8 cellular contexts compared by ENCODE assay signal in genomic region chr6:138517635-138518034, GRCh38. TPM values are rescaled to one million over a fixed set of nuclear protein-coding genes. Genes with fewer than 3 reads are reported as not detected.
DNase-seq lines count a peak whose midpoint lies in the region; ATAC-seq and TF ChIP-seq lines count a peak whose summit lies in the region.

No MANE protein-coding gene starts in this region.

- H3K4me3 ChIP-seq in GM23248 (no peak overlapping the region), Karpas-422 (ENCODE audit: low read length) (no peak overlapping the region)

- no peaks in the 10 kb centered on the region for H3K36me3 Mint-ChIP-seq in naive thymus-derived CD8-positive, alpha-beta T cell
- peaks cover 10% of the 10 kb centered on the region for H3K36me3 Mint-ChIP-seq in type B pancreatic cell

- no peaks in the 10 kb centered on the region for H3F3A ChIP-seq in GM23248 (ENCODE audit: insufficient read depth)

- H3K27ac ChIP-seq in GM23248: no peak overlapping the region
- H3K27ac ChIP-seq in Karpas-422 (ENCODE audit: low read length): no peak overlapping the region

- H3K9me2 ChIP-seq in GM23248 (ENCODE audit: insufficient read depth) (no peaks in the 10 kb centered on the region), Karpas-422 (replicated peaks; ENCODE audit: insufficient read depth, low read length) (no peaks in the 10 kb centered on the region)

- in situ Hi-C loops in GM23248 (cut with MboI): loop anchor here (25.0 kb wide), 1 partner anchor 405 kb away; the partner anchor contains the start of gene PERP

- peaks cover 0 to 6% (median 4%) of the 10 kb centered on the region in 5 donors for H3K27me3 Mint-ChIP-seq in naive thymus-derived CD8-positive, alpha-beta T cell
- no peaks in the 10 kb centered on the region for H3K27me3 Mint-ChIP-seq in type B pancreatic cell

- no peaks in the 10 kb centered on the region for H3K9me3 ChIP-seq in GM23248 (ENCODE audit: low read depth)
- no peaks in the 10 kb centered on the region for H3K9me3 ChIP-seq in Karpas-422 (ENCODE audit: low read length)

- DNase-seq in GM10266 (ENCODE audit: extremely low spot score) (peak; percentile 51), GM23248 (peak; percentile 70), Karpas-422 (peak; percentile 80), dermis blood vessel endothelial cell (peak; percentile 74), type B pancreatic cell (ENCODE audit: extremely low spot score, unreplicated experiment) (no peak), amniotic stem cell (lab: John Stamatoyannopoulos, UW) (no peak)
- DNase-seq in activated CD4-positive, alpha-beta T cell treated with anti-CD3 and anti-CD28 coated beads for 1 hour: peak; percentile 38
- DNase-seq in naive thymus-derived CD8-positive, alpha-beta T cell: peak; percentile 15 to 78 (median 52)

- peaks cover 5 to 20% (median 13%) of the 10 kb centered on the region in 4 donors for H3K4me1 Mint-ChIP-seq in naive thymus-derived CD8-positive, alpha-beta T cell
- peaks cover 11% of the 10 kb centered on the region for H3K4me1 Mint-ChIP-seq in type B pancreatic cell (ENCODE audit: unreplicated experiment)

- H3K9me3 Mint-ChIP-seq in naive thymus-derived CD8-positive, alpha-beta T cell: peaks cover 0 to 3% (median 0%) of the 10 kb centered on the region in 9 donors
- H3K9me3 Mint-ChIP-seq in type B pancreatic cell: peaks cover 4% of the 10 kb centered on the region

- H3K79me2 ChIP-seq in GM23248 (ENCODE audit: insufficient read depth) (no peaks in the 10 kb centered on the region), Karpas-422 (ENCODE audit: low read length) (no peaks in the 10 kb centered on the region)

- H3K36me3 ChIP-seq in GM23248 (ENCODE audit: low read depth) (no peaks in the 10 kb centered on the region), Karpas-422 (ENCODE audit: insufficient read depth, low read length) (no peaks in the 10 kb centered on the region)

- H3K4me3 Mint-ChIP-seq in naive thymus-derived CD8-positive, alpha-beta T cell: no peak overlapping the region
- H3K4me3 Mint-ChIP-seq in type B pancreatic cell: no peak overlapping the region

- no peak overlapping the region for H3K4me2 ChIP-seq in GM23248 (ENCODE audit: unreplicated experiment)
- no peak overlapping the region for H3K4me2 ChIP-seq in Karpas-422 (ENCODE audit: low read depth, low read length, poor library complexity, severe bottlenecking)

- POLR2A ChIA-PET in naive thymus-derived CD8-positive, alpha-beta T cell (lab: Charles Lee): interaction anchor here (0.9 kb wide), 1 partner anchor 15 kb away, joined by 3 read pairs; no protein-coding TSS in a partner anchor

- H3K9ac ChIP-seq in GM23248 (no peak overlapping the region), Karpas-422 (ENCODE audit: low read length) (no peak overlapping the region)

- peak; percentile 68 for TF ChIP-seq CTCF in GM10266 (IDR thresholded peaks at IDR 0.05; ENCODE audit: control insufficient read depth, insufficient read depth, low read depth, missing control alignments)
- TF ChIP-seq CTCF in type B pancreatic cell (conservative IDR thresholded peaks at IDR 0.05): peak; percentile 69

- peak; percentile 70 to 96 for ATAC-seq in naive thymus-derived CD8-positive, alpha-beta T cell

- no peak overlapping the region for H3K27ac Mint-ChIP-seq in naive thymus-derived CD8-positive, alpha-beta T cell
- no peak overlapping the region for H3K27ac Mint-ChIP-seq in type B pancreatic cell

- H2AFZ ChIP-seq in GM23248: no peak overlapping the region
- H2AFZ ChIP-seq in Karpas-422 (ENCODE audit: low read length): no peak overlapping the region

- H4K20me1 ChIP-seq in GM23248 (ENCODE audit: insufficient read depth) (no peaks in the 10 kb centered on the region), Karpas-422 (ENCODE audit: insufficient read depth, low read depth, low read length) (no peaks in the 10 kb centered on the region)

- no peaks in the 10 kb centered on the region for H3K27me3 ChIP-seq in GM23248 (replicated peaks; ENCODE audit: insufficient read depth)
- H3K27me3 ChIP-seq in Karpas-422 (ENCODE audit: low read length): no peaks in the 10 kb centered on the region

- 98 to 100% methylated on average over 3 of the region's 3 CpGs for WGBS in GM23248 (ENCODE audit: low coverage in 1 of 2, low lambda C conversion rate in 2 of 2, missing lambda C conversion rate in 2 of 2), 2 experiments

- H3K4me1 ChIP-seq in GM23248 (ENCODE audit: insufficient read depth) (no peaks in the 10 kb centered on the region), Karpas-422 (ENCODE audit: low read length) (peaks cover 7% of the 10 kb centered on the region)

RNA-seq across cellular contexts. Expression of gene NHSL1, which starts 18.3 kb away (rescaled TPM):
- total RNA-seq in GM23248 (2014; rRNA removed; shearing (Covaris generic)): 6.2 and 9.4 TPM in 2 replicates
- polyA plus RNA-seq in GM23248 (2016; fragmentation: Nextera tagmentation; extraction: Ambion mirVana): 3.3 and 3.4 TPM in 2 replicates
- 2.6 and 3.8 TPM in 2 replicates for total RNA-seq in Karpas-422 (2014; rRNA removed; shearing (Covaris generic); ENCODE audit: low replicate concordance)
- total RNA-seq in dermis blood vessel endothelial cell (45.1 and 78.7 TPM in 2 replicates), type B pancreatic cell (ENCODE audit: low replicate concordance) (29.7 and 63.9 TPM in 2 replicates)
- total RNA-seq in naive thymus-derived CD8-positive, alpha-beta T cell: under 1 TPM; 0.05 to 0.08 TPM
- not detected for polyA plus RNA-seq in naive thymus-derived CD8-positive, alpha-beta T cell

Comparison
In these comparisons a context has a peak if more than half of its experiments do, and no peak if none do; other contexts are left out.
1. DNase-seq: peak in GM10266 (single experiment), GM23248 (single experiment), Karpas-422 (single experiment), activated CD4-positive, alpha-beta T cell treated with anti-CD3 and anti-CD28 coated beads for 1 hour (single experiment), dermis blood vessel endothelial cell (single experiment) and naive thymus-derived CD8-positive, alpha-beta T cell (10 of 10); none in type B pancreatic cell (single experiment) and amniotic stem cell (single experiment).